ENCODE assay signal across 24 cellular contexts in the genomic region with DNA sequence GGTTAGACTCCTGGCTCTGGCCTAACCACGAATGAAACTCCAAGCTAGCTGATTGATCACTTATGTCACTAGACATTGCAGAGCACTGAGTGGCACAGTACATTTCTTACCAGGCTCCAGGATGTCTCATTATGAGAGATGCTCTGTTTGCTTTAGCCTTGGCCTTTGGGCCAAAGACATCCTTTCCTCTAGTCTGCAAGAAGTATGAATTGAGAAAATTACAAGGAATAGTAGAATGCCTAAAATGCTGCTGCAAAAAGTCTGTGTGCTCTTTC.
"Had no signal": no experiment of that assay in that cellular context is flagged by ENCODE, and none has a peak within 500 bp of the region (broad histone marks: within the 10 kb centered on the region; RNA-seq: fewer than 3 reads in every experiment).

No MANE protein-coding gene starts in this region.

- H3K27ac ChIP-seq: coronary artery, prostate gland, sigmoid colon, stomach, testis, tibial artery had no signal

- H3K27ac Mint-ChIP-seq: memory B cell; naive B cell; natural killer cell treated with Interleukin-12 subunit alpha and Interleukin-12 subunit beta and Interleukin-15 and Interleukin-18, amount 100 ng/mL, for 72 hours; stimulated activated effector memory CD8-positive, alpha-beta T cell treated with anti-CD3 and anti-CD28 coated beads, Interleukin-12 subunit alpha, Interleukin-12 subunit beta, amount 100 ng/mL, for 72 hours; type B pancreatic cell had no signal

- DNase-seq: dermis blood vessel endothelial cell; effector memory CD4-positive, alpha-beta T cell; gastrocnemius medialis; head of caudate nucleus; mucosa of descending colon; naive B cell; nucleus accumbens; sigmoid colon; stimulated activated CD4-positive, alpha-beta T cell treated with anti-CD3 and anti-CD28 coated beads, Interleukin-2, amount 100 ng/mL, for 24 hours; stimulated activated CD4-positive, alpha-beta T cell treated with anti-CD3 and anti-CD28 coated beads, Interleukin-4, amount 100 ng/mL, for 24 hours; stimulated activated naive CD4-positive, alpha-beta T cell treated with Interleukin-2 at 50 U/mL for 16 hours; stomach; testis; tibial artery had no signal

- ATAC-seq: mucosa of descending colon; natural killer cell treated with Interleukin-12 subunit alpha and Interleukin-12 subunit beta and Interleukin-15 and Interleukin-18, amount 100 ng/mL, for 72 hours; stimulated activated effector memory CD8-positive, alpha-beta T cell treated with anti-CD3 and anti-CD28 coated beads, Interleukin-12 subunit alpha, Interleukin-12 subunit beta, amount 100 ng/mL, for 72 hours had no signal

- H3K4me3 Mint-ChIP-seq: memory B cell; naive B cell; natural killer cell treated with Interleukin-12 subunit alpha and Interleukin-12 subunit beta and Interleukin-15 and Interleukin-18, amount 100 ng/mL, for 72 hours; stimulated activated effector memory CD8-positive, alpha-beta T cell treated with anti-CD3 and anti-CD28 coated beads, Interleukin-12 subunit alpha, Interleukin-12 subunit beta, amount 100 ng/mL, for 72 hours; type B pancreatic cell had no signal

- H3K4me1 ChIP-seq: prostate gland, right atrium auricular region, testis had no signal

- H3K27me3 ChIP-seq: gastrocnemius medialis, right atrium auricular region, sigmoid colon, stomach, testis, tibial artery had no signal

- H3K27me3 Mint-ChIP-seq: memory B cell; natural killer cell treated with Interleukin-12 subunit alpha and Interleukin-12 subunit beta and Interleukin-15 and Interleukin-18, amount 100 ng/mL, for 72 hours; type B pancreatic cell had no signal

- H3K36me3 Mint-ChIP-seq: memory B cell; naive B cell; natural killer cell treated with Interleukin-12 subunit alpha and Interleukin-12 subunit beta and Interleukin-15 and Interleukin-18, amount 100 ng/mL, for 72 hours; stimulated activated effector memory CD8-positive, alpha-beta T cell treated with anti-CD3 and anti-CD28 coated beads, Interleukin-12 subunit alpha, Interleukin-12 subunit beta, amount 100 ng/mL, for 72 hours; type B pancreatic cell had no signal

- H3K4me1 Mint-ChIP-seq: memory B cell; naive B cell; stimulated activated effector memory CD8-positive, alpha-beta T cell treated with anti-CD3 and anti-CD28 coated beads, Interleukin-12 subunit alpha, Interleukin-12 subunit beta, amount 100 ng/mL, for 72 hours had no signal

- H3K4me3 ChIP-seq: coronary artery, gastrocnemius medialis, lung, mucosa of descending colon, prostate gland, right atrium auricular region, sigmoid colon, stomach, testis, tibial artery had no signal

- H3K9me3 Mint-ChIP-seq: memory B cell; naive B cell; natural killer cell treated with Interleukin-12 subunit alpha and Interleukin-12 subunit beta and Interleukin-15 and Interleukin-18, amount 100 ng/mL, for 72 hours; stimulated activated effector memory CD8-positive, alpha-beta T cell treated with anti-CD3 and anti-CD28 coated beads, Interleukin-12 subunit alpha, Interleukin-12 subunit beta, amount 100 ng/mL, for 72 hours; type B pancreatic cell had no signal

- H3K36me3 ChIP-seq: gastrocnemius medialis, prostate gland, right atrium auricular region, sigmoid colon, stomach, tibial artery had no signal

- H3K9me3 ChIP-seq: gastrocnemius medialis, mucosa of descending colon, prostate gland, right atrium auricular region, sigmoid colon, stomach, testis, tibial artery had no signal

- FAIRE-seq: endothelial cell of umbilical vein, keratinocyte had no signal
